16 cellular contexts compared by ENCODE assay signal in genomic region chr5:90054612-90055011, GRCh38.
"Had no signal": no experiment of that assay in that cellular context is flagged by ENCODE, and none has a peak within 500 bp of the region (broad histone marks: within the 10 kb centered on the region; RNA-seq: fewer than 3 reads in every experiment).

No MANE protein-coding gene starts in this region.

- FAIRE-seq: pancreas had no signal

- H3K27me3 Mint-ChIP-seq: activated CD8-positive, alpha-beta memory T cell treated with anti-CD3 and anti-CD28 coated beads, Interleukin-2, amount 10 ng/mL, durations not matched to agents 7 days and 5 days; activated T-cell treated with anti-CD3 and anti-CD28 coated beads, Interleukin-2, amount 50 U/mL, for 24 hours had no signal

- H3K9me3 Mint-ChIP-seq: activated naive CD4-positive, alpha-beta T cell treated with anti-CD3 and anti-CD28 coated beads, Interleukin-2, amount 50 U/mL, for 72 hours had no signal

- H3K4me1 Mint-ChIP-seq: activated CD8-positive, alpha-beta memory T cell treated with anti-CD3 and anti-CD28 coated beads, Interleukin-2, amount 10 ng/mL, durations not matched to agents 7 days and 5 days had no signal

- ATAC-seq: activated CD8-positive, alpha-beta memory T cell treated with anti-CD3 and anti-CD28 coated beads, Interleukin-2, amount 10 ng/mL, durations not matched to agents 7 days and 5 days; activated naive CD4-positive, alpha-beta T cell treated with anti-CD3 and anti-CD28 coated beads, Interleukin-2, amount 50 U/mL, for 72 hours; pancreas; stimulated activated naive CD8-positive, alpha-beta T cell treated with anti-CD3 and anti-CD28 coated beads, Interleukin-15, Interleukin-2, amounts not matched to agents 100 U/mL and 50 U/mL, for 24 hours; upper lobe of right lung had no signal

- H3K36me3 Mint-ChIP-seq: activated CD8-positive, alpha-beta memory T cell treated with anti-CD3 and anti-CD28 coated beads, Interleukin-2, amount 10 ng/mL, durations not matched to agents 7 days and 5 days; activated naive CD4-positive, alpha-beta T cell treated with anti-CD3 and anti-CD28 coated beads, Interleukin-2, amount 50 U/mL, for 72 hours had no signal

- H3K4me3 Mint-ChIP-seq: activated CD8-positive, alpha-beta memory T cell treated with anti-CD3 and anti-CD28 coated beads, Interleukin-2, amount 10 ng/mL, durations not matched to agents 7 days and 5 days; activated T-cell treated with anti-CD3 and anti-CD28 coated beads, Interleukin-2, amount 50 U/mL, for 24 hours had no signal

- DNase-seq: activated CD4-positive, alpha-beta T cell treated with anti-CD3 and anti-CD28 coated beads for 1 hour; activated CD4-positive, alpha-beta T cell treated with anti-CD3 and anti-CD28 coated beads, Interleukin-2, amount 50 U/mL, for 48 hours; activated CD8-positive, alpha-beta memory T cell treated with anti-CD3 and anti-CD28 coated beads, Interleukin-2, amount 10 ng/mL, durations not matched to agents 7 days and 5 days; activated effector memory CD4-positive, alpha-beta T cell treated with Interleukin-2 at 50 U/mL for 16 hours; activated T-cell treated with anti-CD3 and anti-CD28 coated beads, Interleukin-2, amount 50 U/mL, for 24 hours; colonic mucosa; effector CD4-positive, alpha-beta T cell; hypothalamus; midbrain; pancreas; stimulated activated CD4-positive, alpha-beta T cell treated with anti-CD3 and anti-CD28 coated beads, Interleukin-4, amount 100 ng/mL, for 1 hour; stimulated activated CD8-positive, alpha-beta memory T cell treated with anti-CD3 and anti-CD28 coated beads, Interleukin-4, amount 100 ng/mL, for 48 hours; stimulated activated naive CD8-positive, alpha-beta T cell treated with anti-CD3 and anti-CD28 coated beads, Interleukin-15, Interleukin-2, amounts not matched to agents 100 U/mL and 50 U/mL, for 24 hours; T-helper 9 cell; upper lobe of right lung had no signal

- H3K27ac Mint-ChIP-seq: activated CD8-positive, alpha-beta memory T cell treated with anti-CD3 and anti-CD28 coated beads, Interleukin-2, amount 10 ng/mL, durations not matched to agents 7 days and 5 days; activated naive CD4-positive, alpha-beta T cell treated with anti-CD3 and anti-CD28 coated beads, Interleukin-2, amount 50 U/mL, for 72 hours; activated T-cell treated with anti-CD3 and anti-CD28 coated beads, Interleukin-2, amount 50 U/mL, for 24 hours had no signal
